Comparison of ENCODE assay signal across 8 cellular contexts in genomic region chr6:116268589-116269293, GRCh38. TPM values are rescaled to one million over a fixed set of nuclear protein-coding genes. Genes with fewer than 3 reads are reported as not detected.
A peak's percentile ranks its signal among the peaks of the same experiment; 100 is the strongest.
DNase-seq lines count a peak whose midpoint lies in the region; ATAC-seq, FAIRE-seq and TF ChIP-seq lines count a peak whose summit lies in the region.

No MANE protein-coding gene starts in this region.

- H3K9me3 ChIP-seq in DND-41 (ENCODE audit: insufficient read depth, low read length, severe bottlenecking) (no peaks in the 10 kb centered on the region), GM12878 (replicated peaks; ENCODE audit: control insufficient read depth, insufficient read depth, low read length) (no peaks in the 10 kb centered on the region; the same call in 1 of the 3 replicates), tibial nerve (no peaks in the 10 kb centered on the region)

- H3K27me3 ChIP-seq in DND-41 (ENCODE audit: insufficient read depth, low read length, poor library complexity) (no peaks in the 10 kb centered on the region), GM12878 (replicated peaks in 1 of 2; ENCODE audit: control insufficient read depth in 2 of 2, insufficient read depth in 2 of 2, low read length in 1 of 2) (no peaks in the 10 kb centered on the region), tibial nerve (no peaks in the 10 kb centered on the region)

- peak; percentile 38 for FAIRE-seq in GM12878 (lab: Jason Lieb, UNC)

- CTCF ChIA-PET in GM12878 (lab: Yijun Ruan, JAX), result interaction anchor here (0.5 to 5.5 kb wide), 52 partner anchors 9 to 376 kb away, joined by 3 to 76 read pairs (median 5); partner anchors contain the start of genes DSE, RWDD1, TSPYL1 and TSPYL4

- DNase-seq in DND-41, result no peak
- peak; percentile 83 for DNase-seq in NCI-H69 (lab: John Stamatoyannopoulos, UW)
- no peak for DNase-seq in GM12878 (ENCODE audit: low read depth, low spot score)
- peak; percentile 75 for DNase-seq in inferior parietal cortex (ENCODE audit: extremely low spot score)
- DNase-seq in tibial nerve (ENCODE audit: low spot score in 2 of 2), result no peak
- no peak for DNase-seq in cerebellar nuclear complex (lab: John Stamatoyannopoulos, UW)

- H3K4me1 ChIP-seq in DND-41 (ENCODE audit: insufficient read depth, low read length) (no peaks in the 10 kb centered on the region; the same call in 1 of the 2 replicates), GM12878 (ENCODE audit: control insufficient read depth, insufficient read depth, low read length) (no peaks in the 10 kb centered on the region), tibial nerve (peaks cover 0 to 15% (median 0%) of the 10 kb centered on the region in 4 donors)

- no peak overlapping the region for H3K4me3 ChIP-seq in DND-41 (ENCODE audit: low read depth in 1 of 2, low read length in 2 of 2)
- H3K4me3 ChIP-seq in GM12878, result no peak overlapping the region
- no peak overlapping the region for H3K4me3 ChIP-seq in tibial nerve

- TF ChIP-seq RAD21 in GM12878 (IDR thresholded peaks at IDR 0.05; ENCODE audit: insufficient read depth, low read depth, low read length), result peak; percentile 83

- H3K27ac ChIP-seq in DND-41 (ENCODE audit: low read length) (no peak overlapping the region), GM12878 (ENCODE audit: control insufficient read depth, insufficient read depth) (no peak overlapping the region), tibial nerve (no peak overlapping the region)

- no peak overlapping the region for H2AFZ ChIP-seq in DND-41 (ENCODE audit: low read depth, low read length)
- H2AFZ ChIP-seq in GM12878 (ENCODE audit: control insufficient read depth, low read depth, low read length), result no peak overlapping the region

- H3K9ac ChIP-seq in DND-41 (ENCODE audit: low read depth, low read length) (no peak overlapping the region), GM12878 (ENCODE audit: control insufficient read depth, insufficient read depth, low read length) (no peak overlapping the region)

- RAD21 ChIA-PET in GM12878 (lab: Charles Lee; ENCODE audit: unreplicated experiment), result interaction anchor here (0.5 to 3.9 kb wide), 30 partner anchors 9 to 304 kb away, joined by 3 to 28 read pairs (median 4); partner anchors contain the start of genes TSPYL1 and TSPYL4

- no peak overlapping the region for H3K4me2 ChIP-seq in DND-41 (ENCODE audit: insufficient read depth, low read length)
- H3K4me2 ChIP-seq in GM12878 (ENCODE audit: control insufficient read depth, insufficient read depth), result no peak overlapping the region

- POLR2A ChIA-PET in GM12878 (lab: Charles Lee), result interaction anchor here (0.6 to 2.9 kb wide), 7 partner anchors 10 to 294 kb away, joined by 3 to 12 read pairs (median 3); partner anchors contain the start of genes TSPYL1 and TSPYL4

- intact Hi-C loops in GM12878 (cut with micrococcal nuclease; ENCODE audit: unreplicated experiment), result loop anchor here (1.0 kb wide), 2 partner anchors 264 to 293 kb away; no protein-coding TSS in a partner anchor

- SMC1A ChIA-PET in GM12878 (lab: Charles Lee; ENCODE audit: uncharacterized antibody, unreplicated experiment), result interaction anchor here (0.6 to 3.9 kb wide), 33 partner anchors 8 to 382 kb away, joined by 3 to 42 read pairs (median 4); partner anchors contain the start of gene TSPYL1

- TF ChIP-seq EP300 in GM12878 (IDR thresholded peaks at IDR 0.05; ENCODE audit: borderline replicate concordance in 1 of 2, control insufficient read depth in 1 of 2, low read depth in 2 of 2, low read length in 2 of 2), result no peak
- TF ChIP-seq EP300 in tibial nerve (IDR thresholded peaks at IDR 0.05), result no peak

- H4K20me1 ChIP-seq in DND-41 (ENCODE audit: insufficient read depth, low read length) (peaks cover 3% of the 10 kb centered on the region; the same call in 1 of the 2 replicates), GM12878 (ENCODE audit: control insufficient read depth, insufficient read depth) (no peaks in the 10 kb centered on the region)

- ATAC-seq in DND-41 (ENCODE audit: insufficient read depth, low read depth) (peak; percentile 88), GM19468 (IDR thresholded peaks at IDR 0.05; ENCODE audit: extremely low read depth, unreplicated experiment) (peak; percentile 63), HG03469 (IDR thresholded peaks at IDR 0.05; ENCODE audit: unreplicated experiment) (peak; percentile 72), GM12878 (peak; percentile 86)

- no TSS peak for BruUV-seq in GM12878 (replicated peaks; lab: Mats Ljungman, UMichigan)

- TF ChIP-seq POLR2A in GM12878 (IDR thresholded peaks at IDR 0.05; ENCODE audit: low read depth, low read length) (no peak), tibial nerve (IDR thresholded peaks at IDR 0.05) (no peak)

- TF ChIP-seq CTCF in DND-41 (IDR thresholded peaks at IDR 0.05; ENCODE audit: borderline replicate concordance, extremely low read depth, low read length, poor library complexity, severe bottlenecking) (peak; percentile 83), GM12878 (IDR thresholded peaks at IDR 0.05 in 2 of 3, conservative IDR thresholded peaks at IDR 0.05 in 1 of 3; ENCODE audit: control insufficient read depth in 2 of 3, extremely low read depth in 1 of 3, insufficient read depth in 1 of 3, low read depth in 3 of 3, low read length in 3 of 3) (peak; percentile 70 to 97 (median 74); a peak in 5 of 6 replicates), tibial nerve (IDR thresholded peaks at IDR 0.05) (peak; percentile 66 to 82 (median 77))

- H3K36me3 ChIP-seq in DND-41 (ENCODE audit: insufficient read depth, low read length), result peaks cover 34% of the 10 kb centered on the region
- H3K36me3 ChIP-seq in GM12878 (ENCODE audit: control insufficient read depth in 2 of 2, insufficient read depth in 2 of 2, low read length in 1 of 2), result peaks cover 1 to 2% of the 10 kb centered on the region in 2 experiments; a peak in 3 of 4 replicates
- peaks cover 0 to 20% (median 0%) of the 10 kb centered on the region in 3 donors for H3K36me3 ChIP-seq in tibial nerve

- 30% methylated on average over 3 of the region's 3 CpGs for WGBS in GM12878 (ENCODE audit: insufficient coverage, insufficient replicate concordance, low lambda C conversion rate, missing lambda C conversion rate)
- WGBS in tibial nerve, 2 donors, result 30 to 32% methylated on average over 3 of the region's 3 CpGs

- H3K79me2 ChIP-seq in DND-41 (ENCODE audit: insufficient read depth, low read length) (peaks cover 10% of the 10 kb centered on the region), GM12878 (ENCODE audit: control insufficient read depth, insufficient read depth, low read length) (no peaks in the 10 kb centered on the region; the same call in 1 of the 2 replicates)

- in situ Hi-C loops in GM12878 (cut with MboI), result no loop called here

TF ChIP-seq in GM12878, 131 proteins besides CTCF, POLR2A, EP300 and RAD21 (continues in another document):
- TF ChIP-seq ZNF384 (IDR thresholded peaks at IDR 0.05; ENCODE audit: borderline replicate concordance, low read depth, low read length), result no peak
- no peak for TF ChIP-seq NR2C1 (IDR thresholded peaks at IDR 0.05)
- TF ChIP-seq RUNX3 (IDR thresholded peaks at IDR 0.05; ENCODE audit: low read length), result peak; percentile 5; the same call in 1 of the 2 replicates
- TF ChIP-seq ZNF24 (IDR thresholded peaks at IDR 0.05), result no peak
- no peak for TF ChIP-seq CREB1 (IDR thresholded peaks at IDR 0.05; ENCODE audit: low read depth)
- peak; percentile 73 for TF ChIP-seq SMC3 (IDR thresholded peaks at IDR 0.05; ENCODE audit: borderline replicate concordance, low read length)
- no peak for TF ChIP-seq SUPT20H (IDR thresholded peaks at IDR 0.05; ENCODE audit: borderline replicate concordance, control insufficient read depth, low read depth, low read length)

RNA-seq across cellular contexts. Expression of gene TSPYL1, which starts 11.0 kb away (rescaled TPM):
- 17.3 and 19.3 TPM in 2 replicates for total RNA-seq in GM12878 (2013; cell fraction: nucleolus; rRNA removed)
- total RNA-seq in GM12878 (2014; rRNA removed), result 40.2 and 45.1 TPM in 2 replicates
- 34.2 and 35.3 TPM in 2 replicates for total RNA-seq in GM12878 (2014; rRNA removed; fragmentation: Illumina TruSeq; extraction: Trizol)
- 42.7 and 44.1 TPM in 2 replicates for total RNA-seq in GM12878 (2021)
- 22.6 TPM for polyA plus RNA-seq in GM12878 (2011; ENCODE audit: low read depth)
- polyA plus RNA-seq in GM12878 (2011; rRNA removed), result 28.4 and 28.5 TPM in 2 replicates
- 18.2 and 22.7 TPM in 2 replicates for polyA plus RNA-seq in GM12878 (2011; cell fraction: cytosol; rRNA removed)
- polyA plus RNA-seq in GM12878 (2011; cell fraction: nucleus; rRNA removed), result 15.3 and 21.6 TPM in 2 replicates
- 31.3 and 39.9 TPM in 2 replicates for polyA plus RNA-seq in GM12878 (2012)
- polyA plus RNA-seq in GM12878 (2014; fragmentation: Illumina TruSeq; extraction: Trizol), result 23.9 and 25.7 TPM in 2 replicates
- polyA plus RNA-seq in GM12878 (2014; fragmentation: Nextera tagmentation; extraction: Ambion mirVana), result 10 to 100 TPM; 22.9 to 29.9 TPM
- polyA plus RNA-seq in GM12878 (2014; rRNA removed), result 20.0 and 23.1 TPM in 2 replicates
- polyA plus RNA-seq in GM12878 (2016; fragmentation: Nextera tagmentation; extraction: Ambion mirVana), result 10 to 100 TPM; 22.9 to 23.4 TPM
- polyA minus RNA-seq in GM12878 (2011; rRNA and poly(A)+ RNA removed), result 49.3 and 62.0 TPM in 2 replicates
- polyA minus RNA-seq in GM12878 (2011; cell fraction: cytosol; rRNA and poly(A)+ RNA removed), result 17.1 and 19.1 TPM in 2 replicates
- 16.1 and 24.8 TPM in 2 replicates for polyA minus RNA-seq in GM12878 (2011; cell fraction: nucleus; rRNA and poly(A)+ RNA removed)
- total RNA-seq in tibial nerve, result 10 to 100 TPM; 39.8 to 53.6 (median 43.3) TPM

RNA-seq across cellular contexts. Expression of gene TSPYL4, which starts 14.9 kb away (rescaled TPM):
- 22.8 and 23.2 TPM in 2 replicates for total RNA-seq in GM12878 (2013; cell fraction: nucleolus; rRNA removed)
- total RNA-seq in GM12878 (2014; rRNA removed) (20.2 and 22.9 TPM in 2 replicates), GM12878 (2014; rRNA removed; fragmentation: Illumina TruSeq; extraction: Trizol) (9.2 and 9.8 TPM in 2 replicates), GM12878 (2021) (19.9 TPM in 2 replicates), tibial nerve (10 to 100 TPM; 14.4 to 26.7 (median 20.9) TPM)
- polyA plus RNA-seq in GM12878 (2011; ENCODE audit: low read depth), result 8.3 TPM
- polyA plus RNA-seq in GM12878 (2011; rRNA removed) (24.0 and 27.6 TPM in 2 replicates), GM12878 (2014; fragmentation: Illumina TruSeq; extraction: Trizol) (21.9 and 27.1 TPM in 2 replicates), GM12878 (2014; fragmentation: Nextera tagmentation; extraction: Ambion mirVana) (1 to 10 TPM; 1.5 to 2.2 TPM), GM12878 (2014; rRNA removed) (20.4 and 20.6 TPM in 2 replicates), GM12878 (2016; fragmentation: Nextera tagmentation; extraction: Ambion mirVana) (10 to 100 TPM; 18.5 to 21.0 TPM)
- 24.6 and 25.6 TPM in 2 replicates for polyA plus RNA-seq in GM12878 (2011; cell fraction: cytosol; rRNA removed)
- polyA plus RNA-seq in GM12878 (2011; cell fraction: nucleus; rRNA removed), result 27.2 and 29.9 TPM in 2 replicates
- 9.9 and 12.0 TPM in 2 replicates for polyA plus RNA-seq in GM12878 (2012)
- 25.2 and 27.4 TPM in 2 replicates for polyA minus RNA-seq in GM12878 (2011; rRNA and poly(A)+ RNA removed)
- polyA minus RNA-seq in GM12878 (2011; cell fraction: cytosol; rRNA and poly(A)+ RNA removed), result 6.1 and 8.3 TPM in 2 replicates
- 13.4 and 13.7 TPM in 2 replicates for polyA minus RNA-seq in GM12878 (2011; cell fraction: nucleus; rRNA and poly(A)+ RNA removed)

Comparison
In these comparisons a context has a peak if more than half of its experiments do, and no peak if none do; other contexts are left out.
1. DNase-seq: peak in NCI-H69 (single experiment) and inferior parietal cortex (single experiment); none in DND-41 (single experiment), GM12878 (single experiment), tibial nerve (0 of 2) and cerebellar nuclear complex (0 of 2).
2. Peak in every context shown above with its lines, with median percentiles within 50 percentile points of each other: ATAC-seq and CTCF ChIP-seq.